ENCODE assay signal across 8 cellular contexts in genomic region chr7:43729924-43730248, GRCh38. TPM values are rescaled to one million over a fixed set of nuclear protein-coding genes. Genes with fewer than 3 reads are reported as not detected.
A peak's percentile ranks its signal among the peaks of the same experiment; 100 is the strongest.
DNase-seq lines count a peak whose midpoint lies in the region; ATAC-seq and TF ChIP-seq lines count a peak whose summit lies in the region.

No MANE protein-coding gene starts in this region.

- CTCF ChIA-PET in activated naive CD4-positive, alpha-beta T cell treated with anti-CD3 and anti-CD28 coated beads, Interleukin-2, amount 10 ng/mL, durations not matched to agents 7 days and 5 days (lab: Charles Lee), result interaction anchor here (0.6 to 2.7 kb wide), 8 partner anchors 9 to 148 kb away, joined by 3 to 19 read pairs (median 4); partner anchors contain the start of gene STK17A
- CTCF ChIA-PET in RWPE1 (lab: Yijun Ruan, JAX), result interaction anchor here (0.6 to 3.1 kb wide), 2 partner anchors 147 to 789 kb away, joined by 3 to 11 read pairs; partner anchors contain the start of gene STK17A

- no peaks in the 10 kb centered on the region for H3K9me3 Mint-ChIP-seq in activated naive CD4-positive, alpha-beta T cell treated with anti-CD3 and anti-CD28 coated beads, Interleukin-2, amount 10 ng/mL, durations not matched to agents 7 days and 5 days

- intact Hi-C loops in gastrocnemius medialis (cut with DNase I; ENCODE audit: low total_unique reads), result loop anchor here (2.0 to 10.0 kb wide), 3 partner anchors 52 to 795 kb away; partner anchors contain the start of genes MRPL32, PSMA2 and STK17A

- peak overlapping the region; percentile 84 to 97 for H3K4me3 ChIP-seq in foreskin fibroblast (ENCODE audit: low read depth in 1 of 2, low read length in 2 of 2)
- peak overlapping the region; percentile 62 to 84 (median 73) for H3K4me3 ChIP-seq in gastrocnemius medialis

- H3K36me3 ChIP-seq in gastrocnemius medialis, result no peaks in the 10 kb centered on the region

- peak overlapping the region; percentile 90 for H3K4me3 Mint-ChIP-seq in activated naive CD4-positive, alpha-beta T cell treated with anti-CD3 and anti-CD28 coated beads, Interleukin-2, amount 10 ng/mL, durations not matched to agents 7 days and 5 days

- H3K27me3 Mint-ChIP-seq in activated naive CD4-positive, alpha-beta T cell treated with anti-CD3 and anti-CD28 coated beads, Interleukin-2, amount 10 ng/mL, durations not matched to agents 7 days and 5 days, result peaks cover 10% of the 10 kb centered on the region

- DNase-seq in activated naive CD4-positive, alpha-beta T cell treated with anti-CD3 and anti-CD28 coated beads, Interleukin-2, amount 10 ng/mL, durations not matched to agents 7 days and 5 days, result no peak
- DNase-seq in activated naive CD4-positive, alpha-beta T cell (lab: John Stamatoyannopoulos, UW), result no peak
- DNase-seq in RWPE1 (ENCODE audit: low spot score) (no peak), foreskin fibroblast (no peak), gastrocnemius medialis (no peak), NCI-H345 (lab: John Stamatoyannopoulos, UW) (no peak), inferior parietal cortex (ENCODE audit: extremely low spot score) (no peak)

- TF ChIP-seq CTCF in RWPE1 (conservative IDR thresholded peaks at IDR 0.05; ENCODE audit: low read depth) (no peak), foreskin fibroblast (IDR thresholded peaks at IDR 0.05; ENCODE audit: low read depth, low read length) (no peak), gastrocnemius medialis (IDR thresholded peaks at IDR 0.05 in 4 of 5, conservative IDR thresholded peaks at IDR 0.05 in 1 of 5) (no peak)

- peak overlapping the region; percentile 89 for H3K27ac ChIP-seq in RWPE1
- H3K27ac ChIP-seq in gastrocnemius medialis, result peak overlapping the region; percentile 80 to 94 (median 93)

- no peaks in the 10 kb centered on the region for H3K9me3 ChIP-seq in gastrocnemius medialis

- peaks cover 35 to 36% of the 10 kb centered on the region in 2 donors for H3K4me1 ChIP-seq in gastrocnemius medialis

- ATAC-seq in gastrocnemius medialis, result peak; percentile 33 to 57
- ATAC-seq in HG03108 (IDR thresholded peaks at IDR 0.05; ENCODE audit: unreplicated experiment), result no peak

- in situ Hi-C loops in gastrocnemius medialis (cut with MboI; ENCODE audit: low sequenced_read_pairs in 4 of 4), result no loop called here

- no peak for TF ChIP-seq POLR2A in gastrocnemius medialis (IDR thresholded peaks at IDR 0.05)

- peaks cover 42% of the 10 kb centered on the region for H3K4me1 Mint-ChIP-seq in activated naive CD4-positive, alpha-beta T cell treated with anti-CD3 and anti-CD28 coated beads, Interleukin-2, amount 10 ng/mL, durations not matched to agents 7 days and 5 days

- H3K27ac Mint-ChIP-seq in activated naive CD4-positive, alpha-beta T cell treated with anti-CD3 and anti-CD28 coated beads, Interleukin-2, amount 10 ng/mL, durations not matched to agents 7 days and 5 days, result peak overlapping the region; percentile 86

- H3K27me3 ChIP-seq in gastrocnemius medialis, result no peaks in the 10 kb centered on the region

- peaks cover 8% of the 10 kb centered on the region for H3K36me3 Mint-ChIP-seq in activated naive CD4-positive, alpha-beta T cell treated with anti-CD3 and anti-CD28 coated beads, Interleukin-2, amount 10 ng/mL, durations not matched to agents 7 days and 5 days

- POLR2A ChIA-PET in RWPE1 (lab: Yijun Ruan, JAX; ENCODE audit: low non-redundant PET), result no interaction called here

RNA-seq across cellular contexts. Expression of gene COA1, which starts 0.6 kb away (rescaled TPM):
- total RNA-seq in gastrocnemius medialis, result 10 to 100 TPM; 34.9 to 55.2 (median 49.3) TPM

RNA-seq across cellular contexts. Expression of gene BLVRA, which starts 28.6 kb away (rescaled TPM):
- 10 to 100 TPM; 26.7 to 45.9 (median 29.3) TPM for total RNA-seq in gastrocnemius medialis
